Comparison of ENCODE assay signal across 1 cellular context in the genomic region with DNA sequence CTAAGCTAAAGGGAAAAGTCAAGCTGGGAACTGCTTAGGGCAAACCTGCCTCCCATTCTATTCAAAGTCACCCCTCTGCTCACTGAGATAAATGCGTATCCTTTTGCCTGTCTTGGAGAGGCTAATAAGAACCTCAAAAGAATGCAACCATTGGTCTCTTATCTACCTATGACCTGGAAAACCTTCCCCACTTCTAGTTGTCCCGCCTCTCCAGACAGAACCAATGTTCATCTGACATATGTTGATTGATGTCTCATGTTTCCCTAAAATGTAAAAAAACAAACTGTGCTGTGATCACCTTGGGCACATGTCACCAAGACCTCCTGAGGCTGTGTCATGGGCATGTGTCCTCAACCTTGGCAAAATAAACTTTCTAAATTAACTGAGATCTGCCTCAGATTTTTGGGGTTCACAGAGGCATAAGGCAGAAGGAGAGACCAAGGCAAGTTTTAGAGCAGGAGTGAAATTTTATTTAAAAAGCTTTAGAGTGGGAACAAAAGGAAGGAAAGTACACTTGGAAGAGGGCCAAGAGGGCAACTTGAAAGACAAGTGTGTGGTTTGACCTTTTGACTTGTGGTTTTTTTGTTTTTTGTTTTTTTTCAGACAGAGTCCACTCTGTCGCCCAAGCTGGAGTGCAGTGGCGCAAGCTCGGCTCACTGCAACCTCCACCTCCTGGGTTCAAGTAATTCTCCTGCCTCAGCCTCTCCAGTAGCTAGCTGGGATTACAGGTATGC. TPM values are rescaled to one million over a fixed set of nuclear protein-coding genes. Genes with fewer than 3 reads are reported as not detected.
"Had no signal": no experiment of that assay in that cellular context is flagged by ENCODE, and none has a peak within 500 bp of the region (broad histone marks: within the 10 kb centered on the region; RNA-seq: fewer than 3 reads in every experiment).

No MANE protein-coding gene starts in this region.

RNA-seq across cellular contexts. Expression of gene LDHD, which starts 13.0 kb away (rescaled TPM):
- total RNA-seq: naive thymus-derived CD8-positive, alpha-beta T cell had no signal
- polyA plus RNA-seq: naive thymus-derived CD8-positive, alpha-beta T cell had no signal
